ENCODE assay signal across 1 cellular context in genomic region chr20:49187330-49188100, GRCh38.
TF ChIP-seq lines count a peak whose summit lies in the region.

No MANE protein-coding gene starts in this region.

TF ChIP-seq in GM23338, 12 proteins besides CTCF, POLR2A, EP300 and RAD21 (continued from another document):
- TF ChIP-seq ZNF462 (CRISPR knock-in tag; IDR thresholded peaks at IDR 0.05) (no peak), STAT1 (IDR thresholded peaks at IDR 0.05; ENCODE audit: unreplicated experiment) (no peak), REST (IDR thresholded peaks at IDR 0.05; ENCODE audit: unreplicated experiment) (no peak)
